ENCODE assay signal across 11 cellular contexts in the genomic region with DNA sequence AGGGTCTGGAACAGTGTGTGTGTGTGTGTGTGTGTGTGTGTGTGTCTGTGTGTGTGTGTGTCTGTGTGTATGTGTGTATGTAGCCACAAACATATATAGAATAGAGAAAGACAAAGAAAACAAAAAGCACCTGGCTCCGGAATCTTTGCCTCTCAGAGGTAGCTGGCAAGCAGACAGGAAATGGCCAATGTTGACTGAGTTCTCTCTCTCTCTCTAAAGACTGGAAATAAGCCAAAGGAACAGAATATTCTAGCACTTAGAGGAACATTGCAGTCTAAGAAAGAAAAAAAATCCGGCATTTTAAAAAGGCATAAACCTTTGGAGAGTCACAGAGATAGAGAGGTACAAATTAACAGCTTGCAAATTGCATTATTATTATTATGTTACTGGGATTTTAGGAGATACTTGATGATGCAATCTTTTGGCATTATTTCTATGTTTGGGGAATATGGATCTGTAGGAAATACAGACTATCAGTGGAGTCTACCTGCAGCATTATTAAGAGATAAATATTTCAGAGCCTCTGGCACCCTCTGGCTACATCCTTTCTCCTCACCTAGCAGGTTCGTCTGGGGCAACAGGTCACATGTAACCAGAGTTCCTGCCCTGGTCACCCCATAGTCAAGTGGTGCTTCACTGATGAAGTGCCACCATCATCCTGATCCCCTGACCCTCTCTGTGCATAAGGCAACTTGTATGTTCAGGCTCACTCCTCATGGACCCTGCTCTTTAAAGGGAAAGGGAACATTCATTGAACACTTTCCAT.
DNase-seq lines count a peak whose midpoint lies in the region; ATAC-seq and TF ChIP-seq lines count a peak whose summit lies in the region.
"Had no signal": no experiment of that assay in that cellular context is flagged by ENCODE, and none has a peak within 500 bp of the region (broad histone marks: within the 10 kb centered on the region; RNA-seq: fewer than 3 reads in every experiment).

No MANE protein-coding gene starts in this region.

- ATAC-seq in upper lobe of right lung, result peak; percentile 64
- ATAC-seq in aorta (ENCODE audit: low FRiP score), result no peak

- WGBS in aorta, 2 donors, result 26% methylated on average over 3 of the region's 3 CpGs

- H3K27ac ChIP-seq in breast epithelium, result no peak overlapping the region
- H3K27ac ChIP-seq in upper lobe of right lung, result no peak overlapping the region
- H3K27ac ChIP-seq in aorta (ENCODE audit: low read depth in 1 of 2, low read length in 2 of 2), result no peak overlapping the region

- no peaks in the 10 kb centered on the region for H3K9me3 Mint-ChIP-seq in MCF 10A (ENCODE audit: unreplicated experiment)
- H3K9me3 Mint-ChIP-seq in glutamatergic neuron (ENCODE audit: unreplicated experiment), result peaks cover 3% of the 10 kb centered on the region

- H3K4me1 Mint-ChIP-seq in MCF 10A (ENCODE audit: insufficient read depth, unreplicated experiment) (peaks cover 17% of the 10 kb centered on the region), glutamatergic neuron (ENCODE audit: low read depth, unreplicated experiment) (peaks cover 16% of the 10 kb centered on the region)

- H3K4me3 ChIP-seq in breast epithelium, result no peak overlapping the region
- H3K4me3 ChIP-seq in upper lobe of right lung, result no peak overlapping the region
- H3K4me3 ChIP-seq in aorta (ENCODE audit: low read length in 2 of 2), result no peak overlapping the region
- H3K4me3 ChIP-seq: esophagus squamous epithelium had no signal

- H3K27me3 ChIP-seq in breast epithelium (no peaks in the 10 kb centered on the region), upper lobe of right lung (no peaks in the 10 kb centered on the region), aorta (ENCODE audit: control insufficient read depth in 1 of 2, insufficient read depth in 2 of 2, low read length in 1 of 2) (no peaks in the 10 kb centered on the region)
- H3K27me3 ChIP-seq: esophagus squamous epithelium had no signal

- peak overlapping the region; percentile 44 for H3K27ac Mint-ChIP-seq in MCF 10A (ENCODE audit: low read depth, unreplicated experiment)
- peak overlapping the region; percentile 65 for H3K27ac Mint-ChIP-seq in glutamatergic neuron (ENCODE audit: unreplicated experiment)
- H3K27ac Mint-ChIP-seq: stimulated activated naive CD8-positive, alpha-beta T cell treated with anti-CD3 and anti-CD28 coated beads, Interleukin-15, Interleukin-2, amounts not matched to agents 100 ng/mL and 50 ng/mL, for 24 hours had no signal

- H3K36me3 Mint-ChIP-seq in MCF 10A (ENCODE audit: insufficient read depth, unreplicated experiment) (no peaks in the 10 kb centered on the region), glutamatergic neuron (ENCODE audit: unreplicated experiment) (no peaks in the 10 kb centered on the region)

- TF ChIP-seq CTCF in MCF 10A (IDR thresholded peaks at IDR 0.05; ENCODE audit: unreplicated experiment) (no peak), breast epithelium (IDR thresholded peaks at IDR 0.05) (no peak), glutamatergic neuron (IDR thresholded peaks at IDR 0.05; ENCODE audit: partially characterized antibody, unreplicated experiment) (no peak), upper lobe of right lung (IDR thresholded peaks at IDR 0.05) (no peak)

- intact Hi-C loops in MCF 10A (cut with micrococcal nuclease) (loop anchor here (5.0 kb wide), 1 partner anchor 386 kb away; no protein-coding TSS in a partner anchor), breast epithelium (cut with DNase I; ENCODE audit: low total_unique reads) (no loop called here), upper lobe of right lung (cut with DNase I) (no loop called here), aorta (cut with DNase I) (no loop called here)

- no peak overlapping the region for H3K4me3 Mint-ChIP-seq in MCF 10A (ENCODE audit: unreplicated experiment)
- H3K4me3 Mint-ChIP-seq in glutamatergic neuron (ENCODE audit: unreplicated experiment), result no peak overlapping the region
- H3K4me3 Mint-ChIP-seq: stimulated activated naive CD8-positive, alpha-beta T cell treated with anti-CD3 and anti-CD28 coated beads, Interleukin-15, Interleukin-2, amounts not matched to agents 100 ng/mL and 50 ng/mL, for 24 hours had no signal

- TF ChIP-seq POLR2A in breast epithelium (IDR thresholded peaks at IDR 0.05), result no peak

- POLR2A ChIA-PET in MCF 10A (lab: Yijun Ruan, JAX), result interaction anchor here (0.6 to 1.4 kb wide), 5 partner anchors 11 to 384 kb away, joined by 3 to 7 read pairs (median 5); no protein-coding TSS in a partner anchor

- H3K27me3 Mint-ChIP-seq in MCF 10A (ENCODE audit: insufficient read depth, unreplicated experiment), result no peaks in the 10 kb centered on the region
- H3K27me3 Mint-ChIP-seq in glutamatergic neuron (ENCODE audit: unreplicated experiment), result peaks cover 3% of the 10 kb centered on the region
- H3K27me3 Mint-ChIP-seq: stimulated activated naive CD8-positive, alpha-beta T cell treated with anti-CD3 and anti-CD28 coated beads, Interleukin-15, Interleukin-2, amounts not matched to agents 100 ng/mL and 50 ng/mL, for 24 hours had no signal

- H3K36me3 ChIP-seq in breast epithelium (no peaks in the 10 kb centered on the region), upper lobe of right lung (no peaks in the 10 kb centered on the region), aorta (ENCODE audit: control insufficient read depth in 1 of 2, insufficient read depth in 2 of 2, low read length in 1 of 2) (no peaks in the 10 kb centered on the region)
- H3K36me3 ChIP-seq: esophagus squamous epithelium had no signal

- DNase-seq in MCF 10A (ENCODE audit: unreplicated experiment) (peak; percentile 66), breast epithelium (ENCODE audit: low spot score in 2 of 2) (no peak), NCI-H748 (lab: John Stamatoyannopoulos, UW; ENCODE audit: unreplicated experiment) (peak; percentile 87), glutamatergic neuron (no peak), upper lobe of right lung (no peak), KG1 (lab: John Stamatoyannopoulos, UW) (no peak), SKM-1 treated with dmso at 0.1 percent for 144 hours (lab: John Stamatoyannopoulos, UW; ENCODE audit: unreplicated experiment) (no peak), aorta (no peak)
- DNase-seq: esophagus squamous epithelium, NCI-H446 treated with DMSO at 0.1 percent for 48 hours had no signal

- CTCF ChIA-PET in MCF 10A (lab: Yijun Ruan, JAX), result interaction anchor here (0.6 to 1.4 kb wide), 7 partner anchors 11 to 319 kb away, joined by 3 to 6 read pairs (median 4); a partner anchor contains a TSS

- no peaks in the 10 kb centered on the region for H3K9me3 ChIP-seq in breast epithelium
- H3K9me3 ChIP-seq in upper lobe of right lung, result no peaks in the 10 kb centered on the region
- peaks cover 2% of the 10 kb centered on the region for H3K9me3 ChIP-seq in aorta (ENCODE audit: control insufficient read depth, low read length)
- H3K9me3 ChIP-seq: esophagus squamous epithelium had no signal

- H3K4me1 ChIP-seq in breast epithelium (no peaks in the 10 kb centered on the region), upper lobe of right lung (no peaks in the 10 kb centered on the region), aorta (ENCODE audit: control insufficient read depth in 1 of 2, insufficient read depth in 2 of 2, low read length in 2 of 2) (no peaks in the 10 kb centered on the region)

- no TSS peak for BruUV-seq in MCF 10A (replicated peaks; lab: Mats Ljungman, UMichigan)

Comparison
In these comparisons a context has a peak if more than half of its experiments do, and no peak if none do; other contexts are left out.
1. DNase-seq: peak in MCF 10A (single experiment) and NCI-H748 (single experiment); none in breast epithelium (0 of 2), glutamatergic neuron (single experiment), upper lobe of right lung (single experiment), KG1 (single experiment), SKM-1 treated with dmso at 0.1 percent for 144 hours (single experiment) and aorta (0 of 2).